Comparison of ENCODE assay signal across 1 cellular context in the genomic region with DNA sequence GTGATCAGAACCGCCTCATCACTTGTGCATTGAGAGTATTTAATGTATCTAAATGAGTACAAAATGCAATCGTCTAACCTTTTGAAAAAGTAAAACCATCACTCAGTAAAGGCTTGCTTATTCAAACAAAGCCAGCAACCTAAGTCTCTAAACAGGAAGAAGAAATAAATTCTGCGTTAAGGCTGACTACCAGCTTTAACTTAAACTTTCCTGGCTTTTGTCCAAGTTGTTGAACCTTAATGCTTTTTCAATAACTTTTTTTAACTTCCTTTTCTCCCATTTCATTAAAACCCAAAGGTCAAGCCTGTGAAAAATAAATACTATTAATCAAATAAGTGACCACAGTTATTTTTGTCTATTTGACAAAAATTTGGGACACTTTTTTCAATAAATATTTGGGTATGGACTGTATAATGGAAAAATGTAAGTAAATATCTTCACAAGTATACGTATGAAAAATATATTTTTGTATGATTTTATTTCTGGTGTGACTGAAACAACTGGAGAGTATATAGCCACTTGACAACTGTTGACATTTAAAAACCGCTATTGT.
TF ChIP-seq lines count a peak whose summit lies in the region.

No MANE protein-coding gene starts in this region.

TF ChIP-seq in WTC11, 78 proteins besides CTCF, POLR2A, EP300 and RAD21 (continued from another document):
- TF ChIP-seq, protein P1, sequence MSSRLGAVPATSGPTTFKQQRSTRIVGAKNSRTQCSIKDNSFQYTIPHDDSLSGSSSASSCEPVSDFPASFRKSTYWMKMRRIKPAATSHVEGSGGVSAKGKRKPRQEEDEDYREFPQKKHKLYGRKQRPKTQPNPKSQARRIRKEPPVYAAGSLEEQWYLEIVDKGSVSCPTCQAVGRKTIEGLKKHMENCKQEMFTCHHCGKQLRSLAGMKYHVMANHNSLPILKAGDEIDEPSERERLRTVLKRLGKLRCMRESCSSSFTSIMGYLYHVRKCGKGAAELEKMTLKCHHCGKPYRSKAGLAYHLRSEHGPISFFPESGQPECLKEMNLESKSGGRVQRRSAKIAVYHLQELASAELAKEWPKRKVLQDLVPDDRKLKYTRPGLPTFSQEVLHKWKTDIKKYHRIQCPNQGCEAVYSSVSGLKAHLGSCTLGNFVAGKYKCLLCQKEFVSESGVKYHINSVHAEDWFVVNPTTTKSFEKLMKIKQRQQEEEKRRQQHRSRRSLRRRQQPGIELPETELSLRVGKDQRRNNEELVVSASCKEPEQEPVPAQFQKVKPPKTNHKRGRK (CRISPR knock-in tag; IDR thresholded peaks at IDR 0.05; ENCODE audit: borderline replicate concordance) = no peak
- TF ChIP-seq, protein P2, sequence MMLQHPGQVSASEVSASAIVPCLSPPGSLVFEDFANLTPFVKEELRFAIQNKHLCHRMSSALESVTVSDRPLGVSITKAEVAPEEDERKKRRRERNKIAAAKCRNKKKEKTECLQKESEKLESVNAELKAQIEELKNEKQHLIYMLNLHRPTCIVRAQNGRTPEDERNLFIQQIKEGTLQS (CRISPR knock-in tag; conservative IDR thresholded peaks at IDR 0.05) = no peak
- TF ChIP-seq ZBTB21 (CRISPR knock-in tag; IDR thresholded peaks at IDR 0.05; ENCODE audit: borderline replicate concordance) = no peak
- TF ChIP-seq GABPB1 (CRISPR knock-in tag; IDR thresholded peaks at IDR 0.05) = no peak
- no peak for TF ChIP-seq ATF1 (CRISPR knock-in tag; IDR thresholded peaks at IDR 0.05)
- TF ChIP-seq, protein P3, sequence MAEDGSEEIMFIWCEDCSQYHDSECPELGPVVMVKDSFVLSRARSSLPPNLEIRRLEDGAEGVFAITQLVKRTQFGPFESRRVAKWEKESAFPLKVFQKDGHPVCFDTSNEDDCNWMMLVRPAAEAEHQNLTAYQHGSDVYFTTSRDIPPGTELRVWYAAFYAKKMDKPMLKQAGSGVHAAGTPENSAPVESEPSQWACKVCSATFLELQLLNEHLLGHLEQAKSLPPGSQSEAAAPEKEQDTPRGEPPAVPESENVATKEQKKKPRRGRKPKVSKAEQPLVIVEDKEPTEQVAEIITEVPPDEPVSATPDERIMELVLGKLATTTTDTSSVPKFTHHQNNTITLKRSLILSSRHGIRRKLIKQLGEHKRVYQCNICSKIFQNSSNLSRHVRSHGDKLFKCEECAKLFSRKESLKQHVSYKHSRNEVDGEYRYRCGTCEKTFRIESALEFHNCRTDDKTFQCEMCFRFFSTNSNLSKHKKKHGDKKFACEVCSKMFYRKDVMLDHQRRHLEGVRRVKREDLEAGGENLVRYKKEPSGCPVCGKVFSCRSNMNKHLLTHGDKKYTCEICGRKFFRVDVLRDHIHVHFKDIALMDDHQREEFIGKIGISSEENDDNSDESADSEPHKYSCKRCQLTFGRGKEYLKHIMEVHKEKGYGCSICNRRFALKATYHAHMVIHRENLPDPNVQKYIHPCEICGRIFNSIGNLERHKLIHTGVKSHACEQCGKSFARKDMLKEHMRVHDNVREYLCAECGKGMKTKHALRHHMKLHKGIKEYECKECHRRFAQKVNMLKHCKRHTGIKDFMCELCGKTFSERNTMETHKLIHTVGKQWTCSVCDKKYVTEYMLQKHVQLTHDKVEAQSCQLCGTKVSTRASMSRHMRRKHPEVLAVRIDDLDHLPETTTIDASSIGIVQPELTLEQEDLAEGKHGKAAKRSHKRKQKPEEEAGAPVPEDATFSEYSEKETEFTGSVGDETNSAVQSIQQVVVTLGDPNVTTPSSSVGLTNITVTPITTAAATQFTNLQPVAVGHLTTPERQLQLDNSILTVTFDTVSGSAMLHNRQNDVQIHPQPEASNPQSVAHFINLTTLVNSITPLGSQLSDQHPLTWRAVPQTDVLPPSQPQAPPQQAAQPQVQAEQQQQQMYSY (CRISPR knock-in tag; IDR thresholded peaks at IDR 0.05) = no peak
- TF ChIP-seq FOXK1 (CRISPR knock-in tag; IDR thresholded peaks at IDR 0.05) = no peak
